Comparison of ENCODE assay signal across 25 cellular contexts in the genomic region with DNA sequence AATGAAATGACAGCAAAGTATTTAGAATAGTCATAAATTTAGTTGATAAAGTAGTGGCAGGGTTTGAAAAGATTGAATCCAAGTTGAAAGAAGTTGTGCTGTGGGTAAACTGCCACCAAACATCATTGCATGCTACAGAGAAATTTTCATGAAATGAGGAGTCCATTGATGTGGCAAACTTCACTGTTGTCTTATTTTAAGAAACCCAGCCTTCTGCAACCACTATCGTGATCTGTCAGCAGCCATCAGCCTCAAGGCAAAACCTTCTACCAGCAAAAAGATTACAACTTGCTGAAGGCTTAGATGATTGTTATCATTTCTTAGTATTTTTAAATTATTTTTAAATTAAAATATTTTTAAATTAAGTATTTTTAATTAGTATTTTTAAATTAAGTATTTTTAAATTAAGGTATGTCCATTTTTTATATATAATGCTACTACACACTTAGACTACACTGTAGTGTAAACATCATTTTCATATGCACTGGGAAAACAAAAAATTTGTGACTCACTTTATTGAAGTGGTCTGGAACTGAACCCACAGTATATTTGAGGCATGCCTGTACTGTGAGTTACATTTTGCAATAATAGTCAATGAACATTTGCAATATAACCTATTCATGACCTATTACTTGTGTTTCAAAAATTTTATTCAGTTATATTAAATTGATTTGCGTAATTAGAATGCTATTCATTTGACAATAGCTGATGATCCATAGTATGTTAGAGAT.
DNase-seq lines count a peak whose midpoint lies in the region; ATAC-seq and TF ChIP-seq lines count a peak whose summit lies in the region.
"Had no signal": no experiment of that assay in that cellular context is flagged by ENCODE, and none has a peak within 500 bp of the region (broad histone marks: within the 10 kb centered on the region; RNA-seq: fewer than 3 reads in every experiment).

No MANE protein-coding gene starts in this region.

- no peak for TF ChIP-seq CTCF in mammary epithelial cell (conservative IDR thresholded peaks at IDR 0.05 in 1 of 2, IDR thresholded peaks at IDR 0.05 in 1 of 2; ENCODE audit: extremely low read depth in 1 of 2, insufficient read depth in 1 of 2, low read depth in 1 of 2, low read length in 2 of 2)

- in situ Hi-C loops in mammary epithelial cell (cut with MboI; ENCODE audit: low sequenced_read_pairs in 2 of 2): no loop called here

- CTCF ChIA-PET in mammary epithelial cell (lab: Charles Lee; ENCODE audit: low non-redundant PET): no interaction called here

- no peak for ATAC-seq in Right ventricle myocardium superior (ENCODE audit: poor library complexity)
- ATAC-seq: activated CD4-positive, alpha-beta T cell treated with anti-CD3 and anti-CD28 coated beads for 36 hours; activated T-cell treated with anti-CD3 and anti-CD28 coated beads, Interleukin-2, amount 50 U/mL, for 4 hours; left cardiac atrium; stimulated activated memory B cell treated with anti-CD40 and anti-IgM and Interleukin-4, amounts not matched to agents 10 μg/mL and 1 μg/mL and 100 μg/mL, for 72 hours had no signal

- WGBS in mammary epithelial cell (ENCODE audit: low coverage, missing lambda C conversion rate): 48% methylated on average over 2 of the region's 2 CpGs

- BruUV-seq in mammary epithelial cell (replicated peaks; lab: Mats Ljungman, UMichigan): no TSS peak

- intact Hi-C loops in mammary epithelial cell (cut with micrococcal nuclease) (no loop called here), Right ventricle myocardium superior (cut with DNase I) (no loop called here)

- H3K4me2 ChIP-seq in mammary epithelial cell (ENCODE audit: insufficient read depth, low read depth, low read length): no peak overlapping the region

- no peak overlapping the region for H2AFZ ChIP-seq in mammary epithelial cell (ENCODE audit: low read depth, low read length)

- no peak overlapping the region for H3K27ac ChIP-seq in mammary epithelial cell (ENCODE audit: insufficient read depth, low read depth, low read length)
- H3K27ac ChIP-seq: neutrophil had no signal

- H3K4me3 ChIP-seq in mammary epithelial cell (replicated peaks in 1 of 3; ENCODE audit: insufficient read depth in 1 of 3, low read depth in 2 of 3, low read length in 3 of 3): no peak overlapping the region

- H3K27me3 ChIP-seq in mammary epithelial cell (ENCODE audit: insufficient read depth, low read length): no peaks in the 10 kb centered on the region
- H3K27me3 ChIP-seq: neutrophil had no signal

- DNase-seq in EH (ENCODE audit: low read depth): peak; percentile 6
- DNase-seq in M059J (ENCODE audit: low read depth): peak; percentile 67
- DNase-seq in mammary epithelial cell: peak; percentile 72
- peak; percentile 79 for DNase-seq in iris pigment epithelial cell (ENCODE audit: low read depth)
- DNase-seq in stimulated activated CD4-positive, alpha-beta T cell treated with anti-CD3 and anti-CD28 coated beads, Interleukin-2, amount 100 ng/mL, for 48 hours: no peak
- no peak for DNase-seq in NCI-H1694 (lab: John Stamatoyannopoulos, UW)
- no peak for DNase-seq in COLO829 (ENCODE audit: low spot score)
- no peak for DNase-seq in Right ventricle myocardium superior
- DNase-seq: activated CD4-positive, alpha-beta T cell treated with anti-CD3 and anti-CD28 coated beads for 36 hours; activated naive CD4-positive, alpha-beta T cell; activated T-cell treated with anti-CD3 and anti-CD28 coated beads, Interleukin-2, amount 50 U/mL, for 4 hours; CD8-positive, alpha-beta memory T cell; effector CD4-positive, alpha-beta T cell; erythroblast; head of caudate nucleus; left cardiac atrium; NCI-H1092 treated with DMSO at 0.1 percent for 48 hours; NCI-H2081; NCI-H446; OCI-M1; SIG-M5; stimulated activated CD4-positive, alpha-beta T cell treated with anti-CD3 and anti-CD28 coated beads, Interleukin-1b, Interleukin-23, amount 100 ng/mL, for 48 hours; T-helper 1 cell had no signal

- no peaks in the 10 kb centered on the region for H3K36me3 ChIP-seq in mammary epithelial cell (ENCODE audit: insufficient read depth, low read length)
- H3K36me3 ChIP-seq: neutrophil had no signal

- H3K4me1 ChIP-seq in mammary epithelial cell (ENCODE audit: insufficient read depth, low read length): no peaks in the 10 kb centered on the region

- dilution Hi-C loops in mammary epithelial cell (cut with HindIII; ENCODE audit: low sequenced_read_pairs): no loop called here

- H3K9me3 ChIP-seq in mammary epithelial cell (replicated peaks; ENCODE audit: insufficient read depth, low read length): no peaks in the 10 kb centered on the region
- H3K9me3 ChIP-seq: neutrophil had no signal

- H4K20me1 ChIP-seq in mammary epithelial cell (ENCODE audit: insufficient read depth, low read length): no peaks in the 10 kb centered on the region

- no peaks in the 10 kb centered on the region for H3K79me2 ChIP-seq in mammary epithelial cell (ENCODE audit: insufficient read depth, low read length)

- H3K9ac ChIP-seq in mammary epithelial cell (ENCODE audit: insufficient read depth, low read length): no peak overlapping the region

Comparison
In these comparisons a context has a peak if more than half of its experiments do, and no peak if none do; other contexts are left out.
1. DNase-seq: peak in EH (single experiment), M059J (single experiment), mammary epithelial cell (single experiment) and iris pigment epithelial cell (single experiment); none in stimulated activated CD4-positive, alpha-beta T cell treated with anti-CD3 and anti-CD28 coated beads, Interleukin-2, amount 100 ng/mL, for 48 hours (0 of 2), NCI-H1694 (single experiment), COLO829 (single experiment) and Right ventricle myocardium superior (single experiment).